ENCODE assay signal across 1 cellular context in the genomic region with DNA sequence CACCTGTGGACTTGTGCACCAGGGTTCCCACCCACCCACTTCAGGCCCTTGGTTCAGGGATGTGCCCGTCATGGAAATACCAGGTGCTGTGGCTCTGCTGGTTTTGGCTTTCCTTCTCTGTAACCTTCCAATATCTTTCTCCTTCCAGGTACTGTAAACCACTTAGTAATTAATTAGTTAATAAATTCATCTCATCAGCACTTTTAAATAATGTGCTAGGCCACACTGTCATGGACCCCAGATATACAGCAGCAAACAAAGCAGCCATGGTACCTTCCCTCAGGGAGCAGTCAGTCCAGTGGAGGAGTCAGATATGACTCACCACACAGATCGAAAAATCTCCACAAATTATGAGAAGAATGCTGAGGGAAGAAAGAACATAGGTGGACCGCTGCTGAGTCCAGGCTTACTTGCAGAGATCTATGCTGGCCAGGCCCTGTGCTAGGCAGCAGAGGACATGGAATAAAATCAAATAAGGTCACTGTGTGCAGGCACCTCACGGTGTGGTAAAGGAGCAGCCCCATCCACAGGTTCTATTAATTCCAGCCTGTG.
A peak's percentile ranks its signal among the peaks of the same experiment; 100 is the strongest.
TF ChIP-seq lines count a peak whose summit lies in the region.

No MANE protein-coding gene starts in this region.

TF ChIP-seq in HepG2, 621 proteins besides CTCF, POLR2A, EP300 and RAD21:
- peak in 1 of 2 experiments; percentile 52; a peak in 2 of 4 replicates for TF ChIP-seq MAFK (conservative IDR thresholded peaks at IDR 0.05 in 1 of 2, IDR thresholded peaks at IDR 0.05 in 1 of 2; ENCODE audit: low read length in 2 of 2)
- no peak for TF ChIP-seq KDM6A (CRISPR knock-in tag; IDR thresholded peaks at IDR 0.05; ENCODE audit: low read depth)
- no peak for TF ChIP-seq ZNF792 (CRISPR knock-in tag; IDR thresholded peaks at IDR 0.05)
- TF ChIP-seq SMARCE1 (IDR thresholded peaks at IDR 0.05; ENCODE audit: borderline replicate concordance), result no peak
- 0 out of 2 replicates have a peak, but pooled peaks have one; percentile 22 for TF ChIP-seq MAFF (IDR thresholded peaks at IDR 0.05; ENCODE audit: low read depth, low read length)
- no peak for TF ChIP-seq NFKB2 (CRISPR knock-in tag; IDR thresholded peaks at IDR 0.05; ENCODE audit: borderline replicate concordance)
- TF ChIP-seq HNRNPH1 (optimal IDR thresholded peaks at IDR 0.05; ENCODE audit: low read depth, low read length), result no peak
- TF ChIP-seq ZNF879 (CRISPR knock-in tag; IDR thresholded peaks at IDR 0.05), result no peak
- TF ChIP-seq ZBTB21 (CRISPR knock-in tag; IDR thresholded peaks at IDR 0.05), result no peak
